In genomic region chr19:7607874-7608560, GRCh38 we compare ENCODE assay signal across 2 cellular contexts.
TF ChIP-seq lines count a peak whose summit lies in the region.

No MANE protein-coding gene starts in this region.

TF ChIP-seq in HEK293, 187 proteins besides CTCF, POLR2A, EP300 and RAD21:
- 0 out of 2 replicates have a peak, but pooled peaks have one; percentile 29 for TF ChIP-seq ZNF768 (tag by site-specific recombination; IDR thresholded peaks at IDR 0.05)
- no peak for TF ChIP-seq ZNF26 (tag by site-specific recombination; IDR thresholded peaks at IDR 0.05)
- TF ChIP-seq ZNF10 (tag by site-specific recombination; IDR thresholded peaks at IDR 0.05), result no peak
- no peak for TF ChIP-seq PRDM2 (tag by site-specific recombination; IDR thresholded peaks at IDR 0.05; ENCODE audit: borderline replicate concordance)
- TF ChIP-seq ZSCAN18 (tag by site-specific recombination; IDR thresholded peaks at IDR 0.05), result no peak
- no peak for TF ChIP-seq ZNF473 (tag by site-specific recombination; IDR thresholded peaks at IDR 0.05)
TF ChIP-seq in HEK293: peak in this region for 1.

TF ChIP-seq in K562, 482 proteins besides CTCF, POLR2A, EP300 and RAD21:
- TF ChIP-seq KDM1A (IDR thresholded peaks at IDR 0.05) (0 out of 4 replicates have a peak, but pooled peaks of 1 of the 2 experiments have one; percentile 14), BCOR (IDR thresholded peaks at IDR 0.05) (peak; percentile 46; the same call in 1 of the 2 replicates), POLR3A (IDR thresholded peaks at IDR 0.05; ENCODE audit: borderline replicate concordance, extremely low read depth, insufficient read depth, insufficient read length) (no peak), RBM25 (IDR thresholded peaks at IDR 0.05; ENCODE audit: low read depth, low read length, severe bottlenecking) (peak; percentile 29)
TF ChIP-seq in K562: peak in this region for 3.
